Comparison of ENCODE assay signal across 26 cellular contexts in the genomic region with DNA sequence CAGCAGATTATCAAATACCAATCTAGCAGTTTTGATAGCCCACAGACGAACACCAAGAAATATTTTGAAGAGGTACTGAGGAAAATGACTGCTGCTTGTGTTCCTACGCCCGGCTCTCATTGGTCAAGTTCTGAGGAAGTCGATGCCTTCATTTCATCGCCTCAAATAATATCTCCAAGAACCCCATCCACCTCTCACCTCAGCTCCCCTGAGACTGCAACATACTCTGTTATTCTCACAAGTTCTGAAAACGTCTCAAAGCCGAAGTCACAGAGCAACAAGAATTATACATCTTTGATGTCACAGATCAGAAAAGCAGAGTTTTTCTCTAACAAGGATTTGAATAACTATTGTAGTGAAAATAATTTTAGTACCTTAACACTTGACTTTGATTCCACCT. TPM values are rescaled to one million over a fixed set of nuclear protein-coding genes. Genes with fewer than 3 reads are reported as not detected.
DNase-seq lines count a peak whose midpoint lies in the region; ATAC-seq, FAIRE-seq and TF ChIP-seq lines count a peak whose summit lies in the region.
"Had no signal": no experiment of that assay in that cellular context is flagged by ENCODE, and none has a peak within 500 bp of the region (broad histone marks: within the 10 kb centered on the region; RNA-seq: fewer than 3 reads in every experiment).

No MANE protein-coding gene starts in this region.

- no peaks in the 10 kb centered on the region for H3K27me3 Mint-ChIP-seq in naive B cell
- H3K27me3 Mint-ChIP-seq: activated CD8-positive, alpha-beta memory T cell treated with anti-CD3 and anti-CD28 coated beads, Interleukin-2, amount 10 ng/mL, durations not matched to agents 7 days and 5 days had no signal

- no peaks in the 10 kb centered on the region for H3K9me2 ChIP-seq in Karpas-422 (replicated peaks; ENCODE audit: insufficient read depth, low read length)

- H3K4me3 ChIP-seq in Karpas-422 (ENCODE audit: low read length) (peak overlapping the region; percentile 33), psoas muscle (no peak overlapping the region)
- H3K4me3 ChIP-seq: coronary artery, ovary, testis had no signal

- peak overlapping the region in 7 of 8 donors; percentile 6 to 78 (median 61) for H3K4me3 Mint-ChIP-seq in naive B cell
- H3K4me3 Mint-ChIP-seq: activated CD8-positive, alpha-beta memory T cell treated with anti-CD3 and anti-CD28 coated beads, Interleukin-2, amount 10 ng/mL, durations not matched to agents 7 days and 5 days; H9; WTC11 had no signal

- H3K27ac Mint-ChIP-seq in naive B cell, result peak overlapping the region; percentile 59 to 92 (median 84)
- H3K27ac Mint-ChIP-seq: activated CD8-positive, alpha-beta memory T cell treated with anti-CD3 and anti-CD28 coated beads, Interleukin-2, amount 10 ng/mL, durations not matched to agents 7 days and 5 days; H9; WTC11 had no signal

- no peaks in the 10 kb centered on the region for H3K79me2 ChIP-seq in Karpas-422 (ENCODE audit: low read length)

- WGBS in psoas muscle, 3 donors, result 85 to 86% (median 85%) methylated on average over 7 of the region's 7 CpGs

- no peaks in the 10 kb centered on the region for H3K36me3 Mint-ChIP-seq in naive B cell
- H3K36me3 Mint-ChIP-seq: activated CD8-positive, alpha-beta memory T cell treated with anti-CD3 and anti-CD28 coated beads, Interleukin-2, amount 10 ng/mL, durations not matched to agents 7 days and 5 days; WTC11 had no signal

- no peak for TF ChIP-seq CTCF in psoas muscle (IDR thresholded peaks at IDR 0.05)

- H3K36me3 ChIP-seq in Karpas-422 (ENCODE audit: insufficient read depth, low read length), result no peaks in the 10 kb centered on the region
- H3K36me3 ChIP-seq in psoas muscle (ENCODE audit: insufficient read depth in 1 of 2, low read depth in 1 of 2), result no peaks in the 10 kb centered on the region
- H3K36me3 ChIP-seq: ovary had no signal

- H3K27ac ChIP-seq in Karpas-422 (ENCODE audit: low read length) (peak overlapping the region; percentile 91), psoas muscle (no peak overlapping the region)
- H3K27ac ChIP-seq: coronary artery, ovary, RWPE1, testis had no signal

- intact Hi-C loops in psoas muscle (cut with DNase I), result no loop called here

- ATAC-seq in GM19351 (IDR thresholded peaks at IDR 0.05; ENCODE audit: unreplicated experiment) (peak; percentile 42), naive B cell (ENCODE audit: low read depth in 2 of 2) (peak in 1 of 2 donors; percentile 24), psoas muscle (no peak)
- ATAC-seq: activated CD8-positive, alpha-beta memory T cell treated with anti-CD3 and anti-CD28 coated beads, Interleukin-2, amount 10 ng/mL, durations not matched to agents 7 days and 5 days; WTC11 had no signal

- H3K9me3 ChIP-seq in Karpas-422 (ENCODE audit: low read length) (no peaks in the 10 kb centered on the region), psoas muscle (no peaks in the 10 kb centered on the region)
- H3K9me3 ChIP-seq: ovary, testis had no signal

- peaks cover 0 to 2% (median 0%) of the 10 kb centered on the region in 7 donors for H3K9me3 Mint-ChIP-seq in naive B cell
- H3K9me3 Mint-ChIP-seq: H9, WTC11 had no signal

- peak; percentile 71 for FAIRE-seq in GM12891 (lab: Jason Lieb, UNC)

- peaks cover 30 to 88% (median 40%) of the 10 kb centered on the region in 3 donors for H3K4me1 Mint-ChIP-seq in naive B cell
- H3K4me1 Mint-ChIP-seq: activated CD8-positive, alpha-beta memory T cell treated with anti-CD3 and anti-CD28 coated beads, Interleukin-2, amount 10 ng/mL, durations not matched to agents 7 days and 5 days; H9; WTC11 had no signal

- TF ChIP-seq POLR2A in GM12891 (IDR thresholded peaks at IDR 0.05; ENCODE audit: low read depth, low read length), result no peak

- H3K9ac ChIP-seq in Karpas-422 (ENCODE audit: low read length), result peak overlapping the region; percentile 42

- H3K27me3 ChIP-seq in Karpas-422 (ENCODE audit: low read length) (no peaks in the 10 kb centered on the region), psoas muscle (ENCODE audit: insufficient read depth in 3 of 3, low read length in 2 of 3) (no peaks in the 10 kb centered on the region)
- H3K27me3 ChIP-seq: ovary, testis had no signal

- H3K4me2 ChIP-seq in Karpas-422 (ENCODE audit: low read depth, low read length, poor library complexity, severe bottlenecking), result peak overlapping the region; percentile 70

- peak overlapping the region; percentile 26 for H2AFZ ChIP-seq in Karpas-422 (ENCODE audit: low read length)

- no peaks in the 10 kb centered on the region for H4K20me1 ChIP-seq in Karpas-422 (ENCODE audit: insufficient read depth, low read depth, low read length)

- DNase-seq in GM12891 (ENCODE audit: insufficient read length, low spot score) (no peak), Karpas-422 (peak; percentile 74), naive B cell (no peak), psoas muscle (no peak), NCI-H69 (lab: John Stamatoyannopoulos, UW) (no peak)
- no peak for DNase-seq in activated CD4-positive, alpha-beta T cell treated with anti-CD3 and anti-CD28 coated beads for 4 hours
- DNase-seq: activated CD4-positive, alpha-beta T cell treated with anti-CD3 and anti-CD28 coated beads, Interleukin-2, amount 50 U/mL, for 4 hours; activated CD8-positive, alpha-beta memory T cell treated with anti-CD3 and anti-CD28 coated beads, Interleukin-2, amount 10 ng/mL, durations not matched to agents 7 days and 5 days; activated gamma-delta T cell treated with Interleukin-2 at 50 U/mL for 16 hours; activated T-cell treated with anti-CD3 and anti-CD28 coated beads, Interleukin-2, amount 50 U/mL, for 48 hours; AML-193; DMS 273 treated with DMSO at 0.1 percent for 48 hours; effector CD8-positive, alpha-beta T cell; EL; H9; mesenchymal stem cell; NCI-H1092; NCI-H1694 treated with DMSO at 0.1 percent for 48 hours; NCI-H446 treated with DMSO at 0.1 percent for 48 hours; ovary; stimulated activated naive CD4-positive, alpha-beta T cell treated with Interleukin-2 at 50 U/mL for 16 hours; testis had no signal

- H3K4me1 ChIP-seq in Karpas-422 (ENCODE audit: low read length) (peaks cover 56% of the 10 kb centered on the region), psoas muscle (no peaks in the 10 kb centered on the region)
- H3K4me1 ChIP-seq: testis had no signal

TF ChIP-seq in GM12891, 5 proteins besides CTCF, POLR2A, EP300 and RAD21:
- TF ChIP-seq SPI1 (IDR thresholded peaks at IDR 0.05; ENCODE audit: low read depth, low read length) (no peak), POLR2AphosphoS5 (IDR thresholded peaks at IDR 0.05; ENCODE audit: low read depth, low read length) (no peak), POU2F2 (IDR thresholded peaks at IDR 0.05; ENCODE audit: low read depth, low read length) (no peak), PAX5 (IDR thresholded peaks at IDR 0.05; ENCODE audit: insufficient read depth, low read length, severe bottlenecking) (no peak), TAF1 (IDR thresholded peaks at IDR 0.05; ENCODE audit: low read depth, low read length) (no peak)

RNA-seq across cellular contexts. Expression of gene BCAT1, which starts 55.5 kb away (rescaled TPM):
- 8.1 TPM for polyA plus RNA-seq in GM12891 (2012; ENCODE audit: low read depth, missing spikeins)
- total RNA-seq in Karpas-422 (2014; rRNA removed; shearing (Covaris generic); ENCODE audit: low replicate concordance), result 183 and 190 TPM in 2 replicates
- polyA plus RNA-seq in naive B cell (ENCODE audit: low read depth in 6 of 6) (1 to 10 TPM in 4 of 6 donors, under 1 TPM in 1, not detected in 1; 0.18 to 4.9 (median 1.8) TPM), psoas muscle (1 to 10 TPM in 1 of 3 donors, under 1 TPM in 2; 0.30 to 1.2 (median 0.32) TPM)
- 1 to 10 TPM; 2.7 to 3.8 (median 3.3) TPM for total RNA-seq in psoas muscle

Comparison
In these comparisons a context has a peak if more than half of its experiments do, and no peak if none do; other contexts are left out.
1. RNA of gene BCAT1, which starts 55.5 kb away (total RNA-seq): 183 to 190 TPM in Karpas-422; 2.7 to 3.8 TPM in psoas muscle; every median in the first group is over 10 times any median in the second.